8 cellular contexts compared by ENCODE assay signal in genomic region chr16:27326738-27327585, GRCh38. TPM values are rescaled to one million over a fixed set of nuclear protein-coding genes. Genes with fewer than 3 reads are reported as not detected.
A peak's percentile ranks its signal among the peaks of the same experiment; 100 is the strongest.
DNase-seq lines count a peak whose midpoint lies in the region; ATAC-seq and TF ChIP-seq lines count a peak whose summit lies in the region.

No MANE protein-coding gene starts in this region.

- peak overlapping the region; percentile 97 for H3K27ac Mint-ChIP-seq in activated naive CD4-positive, alpha-beta T cell treated with anti-CD3 and anti-CD28 coated beads, Interleukin-2, amount 50 U/mL, for 72 hours

- H3K9me3 ChIP-seq in NT2/D1 (ENCODE audit: insufficient read depth, low read length) (peaks cover 5% of the 10 kb centered on the region), cardiac muscle cell (ENCODE audit: low read depth) (no peaks in the 10 kb centered on the region), parathyroid adenoma (ENCODE audit: control insufficient read depth, low read length) (no peaks in the 10 kb centered on the region)

- no peaks in the 10 kb centered on the region for H3K27me3 ChIP-seq in NT2/D1 (ENCODE audit: insufficient read depth, insufficient read length)
- H3K27me3 ChIP-seq in cardiac muscle cell, result no peaks in the 10 kb centered on the region
- no peaks in the 10 kb centered on the region for H3K27me3 ChIP-seq in parathyroid adenoma (ENCODE audit: control insufficient read depth, insufficient read depth, low read length)

- H3K4me1 ChIP-seq in NT2/D1 (ENCODE audit: insufficient read depth, insufficient read length) (peaks cover 24% of the 10 kb centered on the region), cardiac muscle cell (ENCODE audit: low read depth) (peaks cover 38% of the 10 kb centered on the region), parathyroid adenoma (peaks cover 45% of the 10 kb centered on the region)

- peak; percentile 20 for DNase-seq in stimulated activated CD4-positive, alpha-beta T cell treated with anti-CD3 and anti-CD28 coated beads, Interleukin-12 subunit alpha, Interleukin-12 subunit beta, amount 100 ng/mL, for 4 hours
- DNase-seq in stimulated activated CD4-positive, alpha-beta T cell treated with anti-CD3 and anti-CD28 coated beads, Interleukin-2, amount 100 ng/mL, for 48 hours, result no peak
- peak; percentile 67 for DNase-seq in NT2/D1 (ENCODE audit: low read depth, low spot score)
- DNase-seq in activated naive CD4-positive, alpha-beta T cell treated with anti-CD3 and anti-CD28 coated beads, Interleukin-2, amount 50 U/mL, for 72 hours (ENCODE audit: low spot score in 2 of 2), result peak; percentile 24 to 85
- peak; percentile 84 to 95 for DNase-seq in cardiac muscle cell (ENCODE audit: low read depth in 1 of 2, low spot score in 1 of 2)
- DNase-seq in NCI-H345 treated with DMSO at 0.1 percent for 48 hours (lab: John Stamatoyannopoulos, UW; ENCODE audit: unreplicated experiment), result no peak

- no peaks in the 10 kb centered on the region for H3K9me3 Mint-ChIP-seq in activated naive CD4-positive, alpha-beta T cell treated with anti-CD3 and anti-CD28 coated beads, Interleukin-2, amount 50 U/mL, for 72 hours

- peaks cover 39 to 82% of the 10 kb centered on the region in 2 donors for H3K36me3 Mint-ChIP-seq in activated naive CD4-positive, alpha-beta T cell treated with anti-CD3 and anti-CD28 coated beads, Interleukin-2, amount 50 U/mL, for 72 hours

- H3K36me3 ChIP-seq in NT2/D1 (ENCODE audit: insufficient read depth, insufficient read length, low read length) (peaks cover 9% of the 10 kb centered on the region), cardiac muscle cell (no peaks in the 10 kb centered on the region), parathyroid adenoma (ENCODE audit: control insufficient read depth, insufficient read depth, low read length) (no peaks in the 10 kb centered on the region)

- peak; percentile 79 to 81 for ATAC-seq in activated naive CD4-positive, alpha-beta T cell treated with anti-CD3 and anti-CD28 coated beads, Interleukin-2, amount 50 U/mL, for 72 hours
- ATAC-seq in GM21717 (IDR thresholded peaks at IDR 0.05; ENCODE audit: unreplicated experiment), result no peak

- H3K27ac ChIP-seq in cardiac muscle cell (peak overlapping the region; percentile 99), parathyroid adenoma (peak overlapping the region; percentile 96)

- peak overlapping the region; percentile 14 for H3K4me2 ChIP-seq in parathyroid adenoma (ENCODE audit: low read length)

- peak overlapping the region; percentile 72 for H2AFZ ChIP-seq in parathyroid adenoma

- TF ChIP-seq CTCF in cardiac muscle cell (IDR thresholded peaks at IDR 0.05; ENCODE audit: low read depth, low read length), result peak; percentile 10
- no peak for TF ChIP-seq CTCF in parathyroid adenoma (IDR thresholded peaks at IDR 0.05)

- H3K4me3 ChIP-seq in NT2/D1 (ENCODE audit: insufficient read length, low read depth) (no peak overlapping the region), cardiac muscle cell (no peak overlapping the region), parathyroid adenoma (ENCODE audit: low read depth, low read length) (peak overlapping the region; percentile 18)

- H3K79me2 ChIP-seq in parathyroid adenoma, result peaks cover 12% of the 10 kb centered on the region

- H3K9ac ChIP-seq in NT2/D1 (ENCODE audit: insufficient read length, low read depth) (peak overlapping the region; percentile 43), parathyroid adenoma (peak overlapping the region; percentile 57)

RNA-seq across cellular contexts. Expression of gene IL4R, which starts 13.2 kb away (rescaled TPM):
- total RNA-seq in activated naive CD4-positive, alpha-beta T cell treated with anti-CD3 and anti-CD28 coated beads, Interleukin-2, amount 50 U/mL, for 72 hours, result 100 to 1,000 TPM; 166 to 218 TPM
- 30.9 and 66.1 TPM in 2 replicates for total RNA-seq in cardiac muscle cell
- polyA plus RNA-seq in cardiac muscle cell, result 38.1 and 69.1 TPM in 2 replicates

RNA-seq across cellular contexts. Expression of gene NSMCE1, which starts 58.4 kb away (rescaled TPM):
- 100 to 1,000 TPM; 106 to 132 TPM for total RNA-seq in activated naive CD4-positive, alpha-beta T cell treated with anti-CD3 and anti-CD28 coated beads, Interleukin-2, amount 50 U/mL, for 72 hours
- 14.2 and 28.2 TPM in 2 replicates for total RNA-seq in cardiac muscle cell
- polyA plus RNA-seq in cardiac muscle cell, result 23.4 and 65.8 TPM in 2 replicates

Comparison
In these comparisons a context has a peak if more than half of its experiments do, and no peak if none do; other contexts are left out.
1. DNase-seq: peak in stimulated activated CD4-positive, alpha-beta T cell treated with anti-CD3 and anti-CD28 coated beads, Interleukin-12 subunit alpha, Interleukin-12 subunit beta, amount 100 ng/mL, for 4 hours (single experiment), NT2/D1 (single experiment), activated naive CD4-positive, alpha-beta T cell treated with anti-CD3 and anti-CD28 coated beads, Interleukin-2, amount 50 U/mL, for 72 hours (2 of 2) and cardiac muscle cell (2 of 2); none in stimulated activated CD4-positive, alpha-beta T cell treated with anti-CD3 and anti-CD28 coated beads, Interleukin-2, amount 100 ng/mL, for 48 hours (0 of 2) and NCI-H345 treated with DMSO at 0.1 percent for 48 hours (single experiment).